8 cellular contexts compared by ENCODE assay signal in genomic region chr7:7968544-7969305, GRCh38. TPM values are rescaled to one million over a fixed set of nuclear protein-coding genes. Genes with fewer than 3 reads are reported as not detected.
A peak's percentile ranks its signal among the peaks of the same experiment; 100 is the strongest.
DNase-seq lines count a peak whose midpoint lies in the region; ATAC-seq, FAIRE-seq and TF ChIP-seq lines count a peak whose summit lies in the region.

Gene GLCCI1 (plus strand): TSS chr7:7968796. CDS start chr7:7969351, 555 bp downstream.

- H3K9me3 Mint-ChIP-seq in natural killer cell treated with Interleukin-12 subunit alpha and Interleukin-12 subunit beta and Interleukin-15 and Interleukin-18, amount 100 ng/mL, for 72 hours = no peaks in the 10 kb centered on the region

- H4K20me1 ChIP-seq in Loucy (ENCODE audit: insufficient read depth, low read length, poor library complexity, severe bottlenecking) = peaks cover 40% of the 10 kb centered on the region

- H3K9ac ChIP-seq in Loucy (ENCODE audit: low read depth, low read length, poor library complexity, severe bottlenecking) = peak within 1 kb of the TSS; percentile 90

- H3K27ac Mint-ChIP-seq in natural killer cell treated with Interleukin-12 subunit alpha and Interleukin-12 subunit beta and Interleukin-15 and Interleukin-18, amount 100 ng/mL, for 72 hours = peak within 1 kb of the TSS; percentile 88 to 91

- no peaks in the 10 kb centered on the region for H3K9me3 ChIP-seq in Loucy (ENCODE audit: insufficient read depth, low read depth, low read length)

- peak; percentile 96 to 98 for ATAC-seq in natural killer cell treated with Interleukin-12 subunit alpha and Interleukin-12 subunit beta and Interleukin-15 and Interleukin-18, amount 100 ng/mL, for 72 hours
- ATAC-seq in stimulated activated naive CD8-positive, alpha-beta T cell treated with anti-CD3 and anti-CD28 coated beads, Interleukin-15, Interleukin-2, amounts not matched to agents 100 U/mL and 50 U/mL, for 24 hours = peak; percentile 96

- H3K27me3 Mint-ChIP-seq in natural killer cell treated with Interleukin-12 subunit alpha and Interleukin-12 subunit beta and Interleukin-15 and Interleukin-18, amount 100 ng/mL, for 72 hours = no peaks in the 10 kb centered on the region

- peaks cover 10 to 19% of the 10 kb centered on the region in 2 donors for H3K4me1 Mint-ChIP-seq in natural killer cell treated with Interleukin-12 subunit alpha and Interleukin-12 subunit beta and Interleukin-15 and Interleukin-18, amount 100 ng/mL, for 72 hours (ENCODE audit: low read depth in 2 of 2)

- peaks cover 30% of the 10 kb centered on the region for H3K4me1 ChIP-seq in Loucy (ENCODE audit: insufficient read depth, low read length, poor library complexity, severe bottlenecking)

- TF ChIP-seq CTCF in Loucy (conservative IDR thresholded peaks at IDR 0.05; ENCODE audit: low read length) (no peak), fibroblast of pulmonary artery (IDR thresholded peaks at IDR 0.05; ENCODE audit: low read length, missing control alignments) (no peak)

- no peaks in the 10 kb centered on the region for H3K36me3 Mint-ChIP-seq in natural killer cell treated with Interleukin-12 subunit alpha and Interleukin-12 subunit beta and Interleukin-15 and Interleukin-18, amount 100 ng/mL, for 72 hours

- peak within 1 kb of the TSS; percentile 97 for H3K4me2 ChIP-seq in Loucy (ENCODE audit: low read depth, low read length, poor library complexity, severe bottlenecking)

- no peaks in the 10 kb centered on the region for H3F3A ChIP-seq in Loucy (ENCODE audit: low read depth)

- peak; percentile 89; the same call in 1 of the 2 replicates for TF ChIP-seq POLR2A in H54 (IDR thresholded peaks at IDR 0.05; ENCODE audit: low read depth, low read length)
- peak; percentile 77 for TF ChIP-seq POLR2A in Raji (IDR thresholded peaks at IDR 0.05; ENCODE audit: insufficient read depth, low read depth, low read length)

- FAIRE-seq in H54 (lab: Jason Lieb, UNC) = peak; percentile 95

- peak; percentile 97 for DNase-seq in EL
- DNase-seq in H54 (ENCODE audit: insufficient read length, low spot score) = peak; percentile 99
- peak; percentile 95 for DNase-seq in activated T-helper 9 cell treated with anti-CD3 and anti-CD28 coated beads, Interleukin-2, amount 50 U/mL, for 16 hours (ENCODE audit: low read depth)
- DNase-seq in fibroblast of pulmonary artery (ENCODE audit: low read depth) = peak; percentile 95
- peak; percentile 98 for DNase-seq in natural killer cell treated with Interleukin-12 subunit alpha and Interleukin-12 subunit beta and Interleukin-15 and Interleukin-18, amount 100 ng/mL, for 72 hours (ENCODE audit: low spot score)
- peak; percentile 95 for DNase-seq in stimulated activated naive CD8-positive, alpha-beta T cell treated with anti-CD3 and anti-CD28 coated beads, Interleukin-15, Interleukin-2, amounts not matched to agents 100 U/mL and 50 U/mL, for 24 hours

- no peaks in the 10 kb centered on the region for H3K36me3 ChIP-seq in Loucy (ENCODE audit: insufficient read depth, low read length)

- H3K79me2 ChIP-seq in Loucy (ENCODE audit: insufficient read depth, low read length) = peaks cover 50% of the 10 kb centered on the region

- peak within 1 kb of the TSS; percentile 58 for H2AFZ ChIP-seq in Loucy (ENCODE audit: low read length)

- H3K4me3 ChIP-seq in Loucy (ENCODE audit: low read length, poor library complexity, severe bottlenecking) (peak within 1 kb of the TSS; percentile 79), fibroblast of pulmonary artery (replicated peaks; ENCODE audit: low read depth, low read length) (peak within 1 kb of the TSS; percentile 76)

- no peaks in the 10 kb centered on the region for H3K27me3 ChIP-seq in Loucy (ENCODE audit: insufficient read depth, low read length, poor library complexity, severe bottlenecking)

- peak within 1 kb of the TSS; percentile 100 for H3K4me3 Mint-ChIP-seq in natural killer cell treated with Interleukin-12 subunit alpha and Interleukin-12 subunit beta and Interleukin-15 and Interleukin-18, amount 100 ng/mL, for 72 hours

- no peaks in the 10 kb centered on the region for H3K9me2 ChIP-seq in Loucy (replicated peaks; ENCODE audit: low read depth, low read length)

RNA-seq across cellular contexts. Expression of gene GLCCI1, which starts in this region (rescaled TPM):
- 10 to 100 TPM; 15.5 to 16.7 TPM for total RNA-seq in natural killer cell treated with Interleukin-12 subunit alpha and Interleukin-12 subunit beta and Interleukin-15 and Interleukin-18, amount 100 ng/mL, for 72 hours

Comparison
In these comparisons a context has a peak if more than half of its experiments do, and no peak if none do; other contexts are left out.
1. Peak in every context shown above with its lines: DNase-seq, ATAC-seq and H3K4me3 ChIP-seq.